Comparison of ENCODE assay signal across 21 cellular contexts in the genomic region with DNA sequence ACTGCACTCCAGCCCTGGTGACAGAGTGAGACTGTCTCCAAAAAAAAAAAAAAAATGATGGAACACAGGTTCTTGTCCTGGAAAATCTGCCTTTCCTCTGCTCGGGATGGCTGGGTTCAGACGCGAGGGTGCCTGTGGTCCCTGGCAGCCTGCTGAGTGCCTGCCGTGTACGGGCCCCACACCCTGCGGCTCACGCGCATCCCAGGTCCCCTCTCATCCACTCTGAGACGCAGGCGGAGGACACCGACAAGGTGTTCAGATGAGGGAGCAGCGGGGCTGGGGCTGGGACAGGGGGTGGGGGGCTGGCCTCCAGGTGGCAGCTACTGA. TPM values are rescaled to one million over a fixed set of nuclear protein-coding genes. Genes with fewer than 3 reads are reported as not detected.
DNase-seq lines count a peak whose midpoint lies in the region; ATAC-seq, FAIRE-seq and TF ChIP-seq lines count a peak whose summit lies in the region.
"Had no signal": no experiment of that assay in that cellular context is flagged by ENCODE, and none has a peak within 500 bp of the region (broad histone marks: within the 10 kb centered on the region; RNA-seq: fewer than 3 reads in every experiment).

No MANE protein-coding gene starts in this region.

- H3K9me3 Mint-ChIP-seq in natural killer cell treated with Interleukin-12 subunit alpha and Interleukin-12 subunit beta and Interleukin-15 and Interleukin-18, amount 100 ng/mL, for 72 hours = no peaks in the 10 kb centered on the region
- H3K9me3 Mint-ChIP-seq in natural killer cell (no peaks in the 10 kb centered on the region), nephron progenitor cell (peaks cover 5% of the 10 kb centered on the region)

- DNase-seq in natural killer cell treated with Interleukin-12 subunit alpha and Interleukin-12 subunit beta and Interleukin-15 and Interleukin-18, amount 100 ng/mL, for 72 hours (ENCODE audit: low spot score) = peak; percentile 47
- DNase-seq in natural killer cell = no peak
- DNase-seq in dorsolateral prefrontal cortex = no peak
- DNase-seq in nephron progenitor cell = no peak
- DNase-seq in HTR-8/SVneo (ENCODE audit: insufficient read length, low spot score) = no peak
- no peak for DNase-seq in NCI-H82 treated with DMSO at 0.1 percent for 48 hours (lab: John Stamatoyannopoulos, UW; ENCODE audit: unreplicated experiment)
- DNase-seq: Calu3, DMS79, MM.1S, NCI-H1105, NCI-H1694 treated with DMSO at 0.1 percent for 48 hours, NCI-H524 treated with DMSO at 0.1 percent for 48 hours, SK-N-SH had no signal

- H3K27ac ChIP-seq in dorsolateral prefrontal cortex = peak overlapping the region; percentile 65 to 100 (median 97)
- H3K27ac ChIP-seq: KMS-11 had no signal

- ATAC-seq in natural killer cell treated with Interleukin-12 subunit alpha and Interleukin-12 subunit beta and Interleukin-15 and Interleukin-18, amount 100 ng/mL, for 72 hours = no peak
- ATAC-seq in natural killer cell = no peak
- no peak for ATAC-seq in GM18873 (IDR thresholded peaks at IDR 0.05; ENCODE audit: low FRiP score, unreplicated experiment)
- ATAC-seq in HG03521 (IDR thresholded peaks at IDR 0.05; ENCODE audit: unreplicated experiment) = no peak
- ATAC-seq: Right ventricle myocardium inferior had no signal

- H3K4me3 Mint-ChIP-seq in natural killer cell treated with Interleukin-12 subunit alpha and Interleukin-12 subunit beta and Interleukin-15 and Interleukin-18, amount 100 ng/mL, for 72 hours = no peak overlapping the region
- H3K4me3 Mint-ChIP-seq in natural killer cell = no peak overlapping the region
- peak overlapping the region; percentile 41 for H3K4me3 Mint-ChIP-seq in nephron progenitor cell

- intact Hi-C loops in natural killer cell (cut with micrococcal nuclease) = no loop called here
- intact Hi-C loops in dorsolateral prefrontal cortex (cut with DNase I) = loop anchor here in 1 of 2 donors (5.0 kb wide), 1 partner anchor 118 kb away; the partner anchor contains the start of genes ACAP3 and PUSL1

- TF ChIP-seq CTCF in natural killer cell (IDR thresholded peaks at IDR 0.05) (no peak), dorsolateral prefrontal cortex (IDR thresholded peaks at IDR 0.05 in 54 of 56, conservative IDR thresholded peaks at IDR 0.05 in 2 of 56; ENCODE audit: low read depth in 1 of 56, partially characterized antibody in 56 of 56) (peak in 2 of 56 donors; percentile 10 to 11), nephron progenitor cell (IDR thresholded peaks at IDR 0.05) (no peak)

- H3K36me3 Mint-ChIP-seq in natural killer cell treated with Interleukin-12 subunit alpha and Interleukin-12 subunit beta and Interleukin-15 and Interleukin-18, amount 100 ng/mL, for 72 hours = no peaks in the 10 kb centered on the region
- no peaks in the 10 kb centered on the region for H3K36me3 Mint-ChIP-seq in natural killer cell
- no peaks in the 10 kb centered on the region for H3K36me3 Mint-ChIP-seq in nephron progenitor cell (ENCODE audit: low read depth)

- H3K4me3 ChIP-seq in dorsolateral prefrontal cortex = peak overlapping the region in 49 of 59 donors; percentile 8 to 74 (median 58)

- no peak for FAIRE-seq in HTR-8/SVneo (lab: Jason Lieb, UNC)
- FAIRE-seq: G401.6 had no signal

- no peak overlapping the region for H3K27ac Mint-ChIP-seq in natural killer cell treated with Interleukin-12 subunit alpha and Interleukin-12 subunit beta and Interleukin-15 and Interleukin-18, amount 100 ng/mL, for 72 hours
- H3K27ac Mint-ChIP-seq in natural killer cell (no peak overlapping the region), nephron progenitor cell (no peak overlapping the region)

- peaks cover 0 to 14% of the 10 kb centered on the region in 2 donors for H3K27me3 Mint-ChIP-seq in natural killer cell treated with Interleukin-12 subunit alpha and Interleukin-12 subunit beta and Interleukin-15 and Interleukin-18, amount 100 ng/mL, for 72 hours
- peaks cover 7 to 24% of the 10 kb centered on the region in 2 donors for H3K27me3 Mint-ChIP-seq in natural killer cell (ENCODE audit: low read depth in 2 of 2)
- peaks cover 3% of the 10 kb centered on the region for H3K27me3 Mint-ChIP-seq in nephron progenitor cell (ENCODE audit: low read depth, poor library complexity)

- H3K4me1 Mint-ChIP-seq in natural killer cell treated with Interleukin-12 subunit alpha and Interleukin-12 subunit beta and Interleukin-15 and Interleukin-18, amount 100 ng/mL, for 72 hours (ENCODE audit: low read depth in 2 of 2) = peaks cover 0 to 6% of the 10 kb centered on the region in 2 donors
- H3K4me1 Mint-ChIP-seq in natural killer cell (no peaks in the 10 kb centered on the region), nephron progenitor cell (peaks cover 58% of the 10 kb centered on the region)

- H3K27me3 ChIP-seq in dorsolateral prefrontal cortex = no peaks in the 10 kb centered on the region

RNA-seq across cellular contexts. Expression of gene ANKRD65, which starts 4.3 kb away (rescaled TPM):
- total RNA-seq in natural killer cell treated with Interleukin-12 subunit alpha and Interleukin-12 subunit beta and Interleukin-15 and Interleukin-18, amount 100 ng/mL, for 72 hours = not detected
- total RNA-seq in natural killer cell (not detected), dorsolateral prefrontal cortex (10 to 100 TPM in 118 of 120 experiments, 1 to 10 TPM in 2; 4.0 to 63.5 (median 26.5) TPM)
- total RNA-seq: A172, Calu3, H4, OCI-LY7 had no signal

RNA-seq across cellular contexts. Expression of gene VWA1, which starts 10.1 kb away (rescaled TPM):
- total RNA-seq in natural killer cell treated with Interleukin-12 subunit alpha and Interleukin-12 subunit beta and Interleukin-15 and Interleukin-18, amount 100 ng/mL, for 72 hours = 1 to 10 TPM; 1.3 to 7.7 TPM
- total RNA-seq in natural killer cell (not detected), dorsolateral prefrontal cortex (100 to 1,000 TPM in 33 of 120 experiments, 10 to 100 TPM in 87; 27.4 to 258 (median 73.3) TPM)
- total RNA-seq: OCI-LY7 had no signal

RNA-seq across cellular contexts. Expression of gene MRPL20, which starts 18.3 kb away (rescaled TPM):
- 100 to 1,000 TPM; 138 to 175 TPM for total RNA-seq in natural killer cell treated with Interleukin-12 subunit alpha and Interleukin-12 subunit beta and Interleukin-15 and Interleukin-18, amount 100 ng/mL, for 72 hours
- 100 to 1,000 TPM in 1 of 3 donors, 10 to 100 TPM in 2; 90.9 to 111 (median 92.7) TPM for total RNA-seq in natural killer cell
- 100 to 1,000 TPM in 12 of 120 experiments, 10 to 100 TPM in 108; 56.0 to 114 (median 86.3) TPM for total RNA-seq in dorsolateral prefrontal cortex

RNA-seq across cellular contexts. Expression of gene ATAD3C, which starts 24.1 kb away (rescaled TPM):
- total RNA-seq in natural killer cell treated with Interleukin-12 subunit alpha and Interleukin-12 subunit beta and Interleukin-15 and Interleukin-18, amount 100 ng/mL, for 72 hours = 1 to 10 TPM in 1 of 2 donors, under 1 TPM in 1; 0.17 to 1.7 TPM
- total RNA-seq in natural killer cell (1 to 10 TPM in 2 of 3 donors, under 1 TPM in 1; 0.13 to 2.2 (median 1.5) TPM), dorsolateral prefrontal cortex (10 to 100 TPM in 10 of 120 experiments, 1 to 10 TPM in 109, under 1 TPM in 1; 0.94 to 16.5 (median 3.5) TPM)
- total RNA-seq: A172, H4 had no signal

RNA-seq across cellular contexts. Expression of gene CCNL2, which starts 26.3 kb away (rescaled TPM):
- total RNA-seq in natural killer cell treated with Interleukin-12 subunit alpha and Interleukin-12 subunit beta and Interleukin-15 and Interleukin-18, amount 100 ng/mL, for 72 hours = 100 to 1,000 TPM; 124 to 196 TPM
- 100 to 1,000 TPM; 253 to 281 (median 274) TPM for total RNA-seq in natural killer cell
- 100 to 1,000 TPM; 111 to 235 (median 165) TPM for total RNA-seq in dorsolateral prefrontal cortex
